ENCODE assay signal across 1 cellular context in genomic region chr2:238449909-238450417, GRCh38.
TF ChIP-seq lines count a peak whose summit lies in the region.

No MANE protein-coding gene starts in this region.

TF ChIP-seq in HepG2, 621 proteins besides CTCF, POLR2A, EP300 and RAD21 (continued from another document and continues in another):
- peak; percentile 99 for TF ChIP-seq PAXIP1 (CRISPR knock-in tag; conservative IDR thresholded peaks at IDR 0.05)
- no peak; the same call in 1 of the 2 replicates for TF ChIP-seq SMARCC2 (IDR thresholded peaks at IDR 0.05)
- peak; percentile 92 for TF ChIP-seq ZNF605 (CRISPR knock-in tag; IDR thresholded peaks at IDR 0.05)
- peak; percentile 99 for TF ChIP-seq ZBTB20 (CRISPR knock-in tag; IDR thresholded peaks at IDR 0.05; ENCODE audit: borderline replicate concordance, low read depth)
- no peak for TF ChIP-seq ZNF432 (CRISPR knock-in tag; IDR thresholded peaks at IDR 0.05; ENCODE audit: borderline replicate concordance)
- TF ChIP-seq KLF9 (CRISPR knock-in tag; IDR thresholded peaks at IDR 0.05; ENCODE audit: low read depth) = peak; percentile 86; the same call in 1 of the 2 replicates
- peak; percentile 68; the same call in 1 of the 2 replicates for TF ChIP-seq ZNF142 (CRISPR knock-in tag; IDR thresholded peaks at IDR 0.05)
- TF ChIP-seq NR2F6 (IDR thresholded peaks at IDR 0.05) = peak; percentile 89
- TF ChIP-seq NR2F6 (CRISPR knock-in tag; IDR thresholded peaks at IDR 0.05) = peak; percentile 98
- no peak for TF ChIP-seq HOXA9 (CRISPR knock-in tag; IDR thresholded peaks at IDR 0.05; ENCODE audit: borderline replicate concordance)
- TF ChIP-seq RBM39 (IDR thresholded peaks at IDR 0.05; ENCODE audit: low read depth, low read length, poor library complexity, severe bottlenecking) = no peak
- no peak for TF ChIP-seq EHMT2 (IDR thresholded peaks at IDR 0.05; ENCODE audit: borderline replicate concordance, low read depth, low read length)
- peak; percentile 98 for TF ChIP-seq MAX (IDR thresholded peaks at IDR 0.05)
- TF ChIP-seq FOXO4 (CRISPR knock-in tag; conservative IDR thresholded peaks at IDR 0.05) = no peak
- peak; percentile 95 for TF ChIP-seq MNT (IDR thresholded peaks at IDR 0.05)
- TF ChIP-seq KAT7 (CRISPR knock-in tag; IDR thresholded peaks at IDR 0.05; ENCODE audit: borderline replicate concordance) = peak; percentile 87; the same call in 1 of the 2 replicates
- TF ChIP-seq DMAP1 (CRISPR knock-in tag; IDR thresholded peaks at IDR 0.05) = peak; percentile 97
- TF ChIP-seq GABPB1 (CRISPR knock-in tag; IDR thresholded peaks at IDR 0.05) = peak; percentile 76
- TF ChIP-seq MIER2 (CRISPR knock-in tag; IDR thresholded peaks at IDR 0.05) = peak; percentile 92
- TF ChIP-seq ZNF567 (CRISPR knock-in tag; IDR thresholded peaks at IDR 0.05; ENCODE audit: borderline replicate concordance) = no peak
- peak; percentile 99 for TF ChIP-seq ZNF331 (CRISPR knock-in tag; IDR thresholded peaks at IDR 0.05)
- TF ChIP-seq POLR2AphosphoS5 (IDR thresholded peaks at IDR 0.05; ENCODE audit: low read depth, low read length) = no peak
- no peak for TF ChIP-seq ZNF326 (CRISPR knock-in tag; IDR thresholded peaks at IDR 0.05; ENCODE audit: borderline replicate concordance)
- TF ChIP-seq E2F1 (CRISPR knock-in tag; IDR thresholded peaks at IDR 0.05) = no peak
- TF ChIP-seq GATAD2A (CRISPR knock-in tag; IDR thresholded peaks at IDR 0.05) = peak; percentile 100
- no peak for TF ChIP-seq XBP1 (CRISPR knock-in tag; IDR thresholded peaks at IDR 0.05)
- TF ChIP-seq ZNF263 (CRISPR knock-in tag; IDR thresholded peaks at IDR 0.05) = peak; percentile 80
- peak; percentile 70; the same call in 1 of the 2 replicates for TF ChIP-seq AHR (CRISPR knock-in tag; IDR thresholded peaks at IDR 0.05)
- TF ChIP-seq ZFP90 (CRISPR knock-in tag; IDR thresholded peaks at IDR 0.05; ENCODE audit: borderline replicate concordance) = peak; percentile 97
- peak; percentile 65; the same call in 1 of the 2 replicates for TF ChIP-seq ZNF652 (CRISPR knock-in tag; IDR thresholded peaks at IDR 0.05; ENCODE audit: borderline replicate concordance, low read depth)
- TF ChIP-seq NR1H2 (CRISPR knock-in tag; IDR thresholded peaks at IDR 0.05; ENCODE audit: borderline replicate concordance, low read depth) = no peak
- 0 out of 2 replicates have a peak, but pooled peaks have one; percentile 62 for TF ChIP-seq NR0B2 (CRISPR knock-in tag; IDR thresholded peaks at IDR 0.05)
- TF ChIP-seq ZNF225 (CRISPR knock-in tag; IDR thresholded peaks at IDR 0.05) = no peak; the same call in 1 of the 2 replicates
- peak in 1 of 2 experiments; percentile 98; a peak in 2 of 4 replicates for TF ChIP-seq KLF16 (CRISPR knock-in tag; IDR thresholded peaks at IDR 0.05)
- TF ChIP-seq DBP (CRISPR knock-in tag; IDR thresholded peaks at IDR 0.05; ENCODE audit: not compliant biosample characterization) = peak; percentile 76
- TF ChIP-seq ESRRA (CRISPR knock-in tag; IDR thresholded peaks at IDR 0.05; ENCODE audit: low read depth) = peak; percentile 98
